Comparison of ENCODE assay signal across 19 cellular contexts in genomic region chr16:53736297-53736696, GRCh38. TPM values are rescaled to one million over a fixed set of nuclear protein-coding genes. Genes with fewer than 3 reads are reported as not detected.
A peak's percentile ranks its signal among the peaks of the same experiment; 100 is the strongest.
DNase-seq lines count a peak whose midpoint lies in the region; ATAC-seq and TF ChIP-seq lines count a peak whose summit lies in the region.
"Had no signal": no experiment of that assay in that cellular context is flagged by ENCODE, and none has a peak within 500 bp of the region (broad histone marks: within the 10 kb centered on the region; RNA-seq: fewer than 3 reads in every experiment).

No MANE protein-coding gene starts in this region.

- H3K4me3 Mint-ChIP-seq in activated naive CD8-positive, alpha-beta T cell, result no peak overlapping the region
- H3K4me3 Mint-ChIP-seq in activated naive CD8-positive, alpha-beta T cell treated with anti-CD3 and anti-CD28 coated beads, Interleukin-2, amount 50 U/mL, for 24 hours, result no peak overlapping the region
- H3K4me3 Mint-ChIP-seq in nephron progenitor cell (no peak overlapping the region), neural progenitor cell (no peak overlapping the region)
- H3K4me3 Mint-ChIP-seq: CD4-positive, alpha-beta memory T cell; H9; HFFc6 had no signal

- H3K4me1 ChIP-seq in Karpas-422 (ENCODE audit: low read length), result peaks cover 86% of the 10 kb centered on the region
- H3K4me1 ChIP-seq in neural progenitor cell, result peaks cover 5% of the 10 kb centered on the region

- H3F3A ChIP-seq in neural progenitor cell (ENCODE audit: low read depth), result no peaks in the 10 kb centered on the region

- H3K27me3 ChIP-seq in Karpas-422 (ENCODE audit: low read length) (no peaks in the 10 kb centered on the region), MG63 (no peaks in the 10 kb centered on the region), H7 (ENCODE audit: control insufficient read depth, insufficient read depth, low read length) (no peaks in the 10 kb centered on the region), neural progenitor cell (no peaks in the 10 kb centered on the region)

- H3K79me2 ChIP-seq in Karpas-422 (ENCODE audit: low read length), result peaks cover 93% of the 10 kb centered on the region
- H3K79me2 ChIP-seq in neural progenitor cell (ENCODE audit: low read depth), result peaks cover 41% of the 10 kb centered on the region

- H3K9ac ChIP-seq in Karpas-422 (ENCODE audit: low read length), result peak overlapping the region; percentile 53
- no peak overlapping the region for H3K9ac ChIP-seq in neural progenitor cell
- H3K9ac ChIP-seq: GM23248 had no signal

- DNase-seq in activated naive CD8-positive, alpha-beta T cell treated with anti-CD3 and anti-CD28 coated beads, Interleukin-2, amount 50 U/mL, for 24 hours, result no peak
- DNase-seq in Karpas-422 (peak; percentile 70), nephron progenitor cell (no peak), MG63 (no peak), H7 (no peak), neural progenitor cell (ENCODE audit: low spot score) (no peak)
- DNase-seq: C1 segment of cervical spinal cord; Calu3; CD4-positive, alpha-beta memory T cell; COR-L47; DMS79; EL; GDM1; GM23248; H9; HFFc6 had no signal

- H3K36me3 Mint-ChIP-seq in activated naive CD8-positive, alpha-beta T cell, result peaks cover 10% of the 10 kb centered on the region
- no peaks in the 10 kb centered on the region for H3K36me3 Mint-ChIP-seq in activated naive CD8-positive, alpha-beta T cell treated with anti-CD3 and anti-CD28 coated beads, Interleukin-2, amount 50 U/mL, for 24 hours (ENCODE audit: low read depth)
- peaks cover 10% of the 10 kb centered on the region for H3K36me3 Mint-ChIP-seq in nephron progenitor cell (ENCODE audit: low read depth)
- H3K36me3 Mint-ChIP-seq in neural progenitor cell, result peaks cover 6% of the 10 kb centered on the region
- H3K36me3 Mint-ChIP-seq: CD4-positive, alpha-beta memory T cell had no signal

- no peaks in the 10 kb centered on the region for H3K9me2 ChIP-seq in Karpas-422 (replicated peaks; ENCODE audit: insufficient read depth, low read length)

- H3K36me3 ChIP-seq in Karpas-422 (ENCODE audit: insufficient read depth, low read length) (no peaks in the 10 kb centered on the region), MG63 (peaks cover 3% of the 10 kb centered on the region; the same call in 1 of the 2 replicates), H7 (replicated peaks; ENCODE audit: control insufficient read depth, insufficient read depth, low read length) (no peaks in the 10 kb centered on the region), neural progenitor cell (no peaks in the 10 kb centered on the region)

- peak overlapping the region; percentile 34 for H3K27ac Mint-ChIP-seq in activated naive CD8-positive, alpha-beta T cell
- H3K27ac Mint-ChIP-seq in activated naive CD8-positive, alpha-beta T cell treated with anti-CD3 and anti-CD28 coated beads, Interleukin-2, amount 50 U/mL, for 24 hours, result no peak overlapping the region
- H3K27ac Mint-ChIP-seq in nephron progenitor cell, result peak overlapping the region; percentile 49
- no peak overlapping the region for H3K27ac Mint-ChIP-seq in neural progenitor cell
- H3K27ac Mint-ChIP-seq: CD4-positive, alpha-beta memory T cell; H9; HFFc6 had no signal

- peaks cover 26% of the 10 kb centered on the region for H3K4me1 Mint-ChIP-seq in activated naive CD8-positive, alpha-beta T cell (ENCODE audit: low read depth)
- H3K4me1 Mint-ChIP-seq in activated naive CD8-positive, alpha-beta T cell treated with anti-CD3 and anti-CD28 coated beads, Interleukin-2, amount 50 U/mL, for 24 hours, result peaks cover 5% of the 10 kb centered on the region
- H3K4me1 Mint-ChIP-seq in nephron progenitor cell (peaks cover 42% of the 10 kb centered on the region), neural progenitor cell (peaks cover 20% of the 10 kb centered on the region)

- no peaks in the 10 kb centered on the region for H3K9me3 Mint-ChIP-seq in activated naive CD8-positive, alpha-beta T cell (ENCODE audit: low read depth)
- no peaks in the 10 kb centered on the region for H3K9me3 Mint-ChIP-seq in activated naive CD8-positive, alpha-beta T cell treated with anti-CD3 and anti-CD28 coated beads, Interleukin-2, amount 50 U/mL, for 24 hours
- no peaks in the 10 kb centered on the region for H3K9me3 Mint-ChIP-seq in nephron progenitor cell
- H3K9me3 Mint-ChIP-seq in neural progenitor cell, result no peaks in the 10 kb centered on the region
- H3K9me3 Mint-ChIP-seq: CD4-positive, alpha-beta memory T cell; H9; HFFc6 had no signal

- ATAC-seq in activated naive CD8-positive, alpha-beta T cell treated with anti-CD3 and anti-CD28 coated beads, Interleukin-2, amount 50 U/mL, for 24 hours, result no peak
- ATAC-seq: GM12878, HCT116 had no signal

- H3K9me3 ChIP-seq in Karpas-422 (ENCODE audit: low read length) (no peaks in the 10 kb centered on the region), MG63 (no peaks in the 10 kb centered on the region), neural progenitor cell (ENCODE audit: low read depth) (no peaks in the 10 kb centered on the region)

- peak overlapping the region; percentile 71 for H3K4me2 ChIP-seq in Karpas-422 (ENCODE audit: low read depth, low read length, poor library complexity, severe bottlenecking)
- no peak overlapping the region for H3K4me2 ChIP-seq in neural progenitor cell

- H4K20me1 ChIP-seq in Karpas-422 (ENCODE audit: insufficient read depth, low read depth, low read length) (no peaks in the 10 kb centered on the region), neural progenitor cell (ENCODE audit: low read depth) (peaks cover 2% of the 10 kb centered on the region)

- H2AFZ ChIP-seq in Karpas-422 (ENCODE audit: low read length), result no peak overlapping the region
- no peak overlapping the region for H2AFZ ChIP-seq in neural progenitor cell (replicated peaks)
- H2AFZ ChIP-seq: GM23248 had no signal

- no peaks in the 10 kb centered on the region for H3K27me3 Mint-ChIP-seq in activated naive CD8-positive, alpha-beta T cell
- H3K27me3 Mint-ChIP-seq in activated naive CD8-positive, alpha-beta T cell treated with anti-CD3 and anti-CD28 coated beads, Interleukin-2, amount 50 U/mL, for 24 hours, result no peaks in the 10 kb centered on the region
- H3K27me3 Mint-ChIP-seq in nephron progenitor cell (ENCODE audit: low read depth, poor library complexity) (no peaks in the 10 kb centered on the region), neural progenitor cell (ENCODE audit: insufficient read depth, low read depth) (no peaks in the 10 kb centered on the region)
- H3K27me3 Mint-ChIP-seq: CD4-positive, alpha-beta memory T cell had no signal

- H3K4me3 ChIP-seq in Karpas-422 (ENCODE audit: low read length), result peak overlapping the region; percentile 28
- no peak overlapping the region for H3K4me3 ChIP-seq in MG63
- no peak overlapping the region for H3K4me3 ChIP-seq in H7 (ENCODE audit: insufficient read depth, low read depth, low read length)
- H3K4me3 ChIP-seq in neural progenitor cell, result no peak overlapping the region
- H3K4me3 ChIP-seq: GM12878, GM23248 had no signal

- TF ChIP-seq CTCF in nephron progenitor cell (IDR thresholded peaks at IDR 0.05) (no peak), neural progenitor cell (IDR thresholded peaks at IDR 0.05) (no peak)

- H3K27ac ChIP-seq in Karpas-422 (ENCODE audit: low read length), result peak overlapping the region; percentile 90
- H3K27ac ChIP-seq in neural progenitor cell, result no peak overlapping the region
- H3K27ac ChIP-seq: GM23248 had no signal

RNA-seq across cellular contexts. Expression of gene FTO, which starts 32.3 kb away (rescaled TPM):
- 101 and 125 TPM in 2 replicates for total RNA-seq in Karpas-422 (2014; rRNA removed; shearing (Covaris generic); ENCODE audit: low replicate concordance)
- 88.6 TPM in 2 replicates for total RNA-seq in MG63 (2014; rRNA removed; shearing (Covaris generic); ENCODE audit: low replicate concordance)
- total RNA-seq in H7 (2014; rRNA removed; shearing (Covaris generic)), result 55.3 and 74.6 TPM in 2 replicates
- 110 TPM in 2 replicates for total RNA-seq in neural progenitor cell (ENCODE audit: low replicate concordance)

RNA-seq across cellular contexts. Expression of gene RPGRIP1L, which starts 32.6 kb away (rescaled TPM):
- total RNA-seq in Karpas-422 (2014; rRNA removed; shearing (Covaris generic); ENCODE audit: low replicate concordance), result 19.1 and 25.1 TPM in 2 replicates
- 13.5 and 20.6 TPM in 2 replicates for total RNA-seq in MG63 (2014; rRNA removed; shearing (Covaris generic); ENCODE audit: low replicate concordance)
- 6.2 and 8.3 TPM in 2 replicates for total RNA-seq in H7 (2014; rRNA removed; shearing (Covaris generic))
- total RNA-seq in neural progenitor cell (ENCODE audit: low replicate concordance), result 18.6 and 23.2 TPM in 2 replicates

Comparison
In these comparisons a context has a peak if more than half of its experiments do, and no peak if none do; other contexts are left out.
1. H3K27ac Mint-ChIP-seq: peak in activated naive CD8-positive, alpha-beta T cell (single experiment) and nephron progenitor cell (single experiment); none in activated naive CD8-positive, alpha-beta T cell treated with anti-CD3 and anti-CD28 coated beads, Interleukin-2, amount 50 U/mL, for 24 hours (single experiment) and neural progenitor cell (single experiment).